1 cellular context compared by ENCODE assay signal in genomic region chr2:23135481-23136100, GRCh38.
TF ChIP-seq lines count a peak whose summit lies in the region.

No MANE protein-coding gene starts in this region.

TF ChIP-seq in H1, 55 proteins besides CTCF, POLR2A, EP300 and RAD21:
- no peak for TF ChIP-seq CHD7 (IDR thresholded peaks at IDR 0.05; ENCODE audit: insufficient replicate concordance, low read length)
- TF ChIP-seq TEAD4 (IDR thresholded peaks at IDR 0.05; ENCODE audit: low read depth, low read length): peak; percentile 56; the same call in 1 of the 2 replicates
- TF ChIP-seq JUND (IDR thresholded peaks at IDR 0.05; ENCODE audit: low read length): peak; percentile 65; the same call in 1 of the 2 replicates
